ENCODE assay signal across 27 cellular contexts in the genomic region with DNA sequence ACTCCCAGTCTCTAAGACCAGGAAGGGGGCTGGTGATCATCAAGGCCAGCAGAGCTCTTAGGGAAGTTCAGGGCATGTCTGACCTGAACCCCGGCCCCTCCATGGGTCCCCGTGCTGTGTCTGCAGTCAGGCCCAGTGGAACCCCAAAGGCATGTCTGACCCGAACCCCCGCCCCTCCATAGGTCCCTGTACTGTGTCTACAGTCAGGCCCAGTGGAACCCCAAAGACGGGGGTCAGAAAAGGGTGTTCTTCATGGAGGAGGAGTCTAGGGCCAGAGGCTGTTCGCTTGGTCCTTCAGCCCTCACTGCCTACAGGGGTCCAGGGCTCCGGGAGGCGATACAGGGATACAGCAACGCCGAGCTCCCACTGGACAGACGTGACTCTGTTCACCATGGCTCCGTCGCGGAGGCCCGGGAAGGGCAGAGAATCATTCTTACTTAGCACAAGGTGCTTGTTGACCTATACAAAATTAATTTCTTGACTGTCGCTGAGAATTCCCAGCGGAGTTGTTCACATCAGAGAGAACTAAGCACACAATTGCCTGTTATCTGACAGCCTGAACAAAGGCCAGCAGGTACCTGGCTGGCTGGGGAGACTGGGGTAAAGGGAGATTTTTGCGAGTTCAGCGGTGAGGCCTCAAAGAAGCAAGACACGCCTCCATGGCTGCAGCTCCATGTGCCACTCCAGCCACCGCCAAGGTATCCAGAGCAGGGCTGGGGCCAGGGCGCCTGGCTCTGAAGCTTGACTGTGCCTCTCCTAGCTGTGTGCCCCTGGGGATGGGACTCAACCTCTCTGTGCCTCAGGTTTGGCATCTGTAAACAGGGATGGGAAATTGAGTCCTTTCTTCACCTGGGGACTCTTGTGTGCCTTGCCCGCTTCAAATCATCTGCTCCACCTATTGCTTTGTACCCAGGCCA. TPM values are rescaled to one million over a fixed set of nuclear protein-coding genes. Genes with fewer than 3 reads are reported as not detected.
"Had no signal": no experiment of that assay in that cellular context is flagged by ENCODE, and none has a peak within 500 bp of the region (broad histone marks: within the 10 kb centered on the region; RNA-seq: fewer than 3 reads in every experiment).

No MANE protein-coding gene starts in this region.

- H3K4me3 ChIP-seq: esophagus squamous epithelium, gastrocnemius medialis, heart right ventricle, lower lobe of right lung, sigmoid colon, smooth muscle cell, thoracic aorta, upper lobe of left lung had no signal

- H3K27me3 ChIP-seq: brain microvascular endothelial cell had no signal

- DNase-seq: activated B cell treated with CpG ODN at 0.5 μM for 24 hours; activated CD4-positive, alpha-beta T cell treated with anti-CD3 and anti-CD28 coated beads for 36 hours; activated CD4-positive, alpha-beta T cell treated with anti-CD3 and anti-CD28 coated beads, Interleukin-2, amount 50 U/mL, for 48 hours; activated CD8-positive, alpha-beta memory T cell treated with anti-CD3 and anti-CD28 coated beads, Interleukin-2, amount 10 ng/mL, durations not matched to agents 7 days and 5 days; brain microvascular endothelial cell; central memory CD4-positive, alpha-beta T cell; effector memory CD4-positive, alpha-beta T cell; esophagus squamous epithelium; gastrocnemius medialis; heart right ventricle; left colon; lower lobe of right lung; mesendoderm; naive B cell; sigmoid colon; stimulated activated CD4-positive, alpha-beta T cell treated with anti-CD3 and anti-CD28 coated beads, Interleukin-15, amount 100 ng/mL, for 24 hours; SW 1271; T-helper 17 cell had no signal

- H3K27ac ChIP-seq: brain microvascular endothelial cell, esophagus squamous epithelium, gastrocnemius medialis, heart right ventricle, lower lobe of right lung, sigmoid colon, thoracic aorta, upper lobe of left lung had no signal

- H3K36me3 ChIP-seq: brain microvascular endothelial cell, esophagus squamous epithelium, gastrocnemius medialis, heart right ventricle, lower lobe of right lung, sigmoid colon, thoracic aorta, upper lobe of left lung had no signal

- H3K4me2 ChIP-seq: smooth muscle cell had no signal

- H3K9me3 Mint-ChIP-seq: activated B cell treated with CpG ODN at 0.5 μM for 24 hours had no signal

- H3K4me1 ChIP-seq: gastrocnemius medialis, lower lobe of right lung, sigmoid colon, upper lobe of left lung had no signal

- H3K9me3 ChIP-seq: esophagus squamous epithelium, gastrocnemius medialis, heart right ventricle, lower lobe of right lung, sigmoid colon, thoracic aorta, upper lobe of left lung had no signal

- H3K27ac Mint-ChIP-seq: activated B cell treated with CpG ODN at 0.5 μM for 24 hours; activated CD4-positive, alpha-beta T cell treated with anti-CD3 and anti-CD28 coated beads for 36 hours; activated CD8-positive, alpha-beta memory T cell treated with anti-CD3 and anti-CD28 coated beads, Interleukin-2, amount 10 ng/mL, durations not matched to agents 7 days and 5 days; activated naive CD4-positive, alpha-beta T cell treated with anti-CD3 and anti-CD28 coated beads, Interleukin-2, amount 50 U/mL, for 72 hours; activated T-helper 1 cell treated with anti-CD3 and anti-CD28 coated beads, Interleukin-12 subunit alpha, Interleukin-12 subunit beta, Interleukin-2, Interleukin-4 antibody, amounts not matched to agents 30 ng/mL and 10 ng/mL and 1 ng/mL, durations not matched to agents 14 hours and 24 hours and 36 hours; naive B cell; stimulated activated memory B cell treated with anti-CD40 and anti-IgM and Interleukin-4, amounts not matched to agents 10 μg/mL and 1 μg/mL and 100 μg/mL, for 72 hours; T-helper 17 cell had no signal

- H3K4me3 Mint-ChIP-seq: activated B cell treated with CpG ODN at 0.5 μM for 24 hours; activated CD4-positive, alpha-beta T cell treated with anti-CD3 and anti-CD28 coated beads for 36 hours; activated CD8-positive, alpha-beta memory T cell treated with anti-CD3 and anti-CD28 coated beads, Interleukin-2, amount 10 ng/mL, durations not matched to agents 7 days and 5 days; activated T-helper 1 cell treated with anti-CD3 and anti-CD28 coated beads, Interleukin-12 subunit alpha, Interleukin-12 subunit beta, Interleukin-2, Interleukin-4 antibody, amounts not matched to agents 30 ng/mL and 10 ng/mL and 1 ng/mL, durations not matched to agents 14 hours and 24 hours and 36 hours; naive B cell; stimulated activated memory B cell treated with anti-CD40 and anti-IgM and Interleukin-4, amounts not matched to agents 10 μg/mL and 1 μg/mL and 100 μg/mL, for 72 hours; T-helper 17 cell had no signal

- H3K36me3 Mint-ChIP-seq: naive B cell; stimulated activated memory B cell treated with anti-CD40 and anti-IgM and Interleukin-4, amounts not matched to agents 10 μg/mL and 1 μg/mL and 100 μg/mL, for 72 hours had no signal

- ATAC-seq: activated CD4-positive, alpha-beta T cell treated with anti-CD3 and anti-CD28 coated beads for 36 hours; activated CD8-positive, alpha-beta memory T cell treated with anti-CD3 and anti-CD28 coated beads, Interleukin-2, amount 10 ng/mL, durations not matched to agents 7 days and 5 days; activated naive CD4-positive, alpha-beta T cell treated with anti-CD3 and anti-CD28 coated beads, Interleukin-2, amount 50 U/mL, for 72 hours; gastrocnemius medialis; left colon; stimulated activated memory B cell treated with anti-CD40 and anti-IgM and Interleukin-4, amounts not matched to agents 10 μg/mL and 1 μg/mL and 100 μg/mL, for 72 hours; T-helper 17 cell had no signal

RNA-seq across cellular contexts. Expression of a gene that starts 26.8 kb away (rescaled TPM):
- total RNA-seq: activated B cell treated with CpG ODN at 0.5 μM for 24 hours; activated CD4-positive, alpha-beta T cell treated with anti-CD3 and anti-CD28 coated beads for 36 hours; activated CD8-positive, alpha-beta memory T cell treated with anti-CD3 and anti-CD28 coated beads, Interleukin-2, amount 10 ng/mL, durations not matched to agents 7 days and 5 days; activated naive CD4-positive, alpha-beta T cell treated with anti-CD3 and anti-CD28 coated beads, Interleukin-2, amount 50 U/mL, for 72 hours; activated T-helper 1 cell treated with anti-CD3 and anti-CD28 coated beads, Interleukin-12 subunit alpha, Interleukin-12 subunit beta, Interleukin-2, Interleukin-4 antibody, amounts not matched to agents 30 ng/mL and 10 ng/mL and 1 ng/mL, durations not matched to agents 14 hours and 24 hours and 36 hours; aorta; left colon; lower lobe of right lung; mucosa of gallbladder; smooth muscle cell; T-helper 17 cell; upper lobe of left lung had no signal
- polyA plus RNA-seq: aorta, neural cell, sigmoid colon, smooth muscle cell had no signal
